Comparison of ENCODE assay signal across 8 cellular contexts in the genomic region with DNA sequence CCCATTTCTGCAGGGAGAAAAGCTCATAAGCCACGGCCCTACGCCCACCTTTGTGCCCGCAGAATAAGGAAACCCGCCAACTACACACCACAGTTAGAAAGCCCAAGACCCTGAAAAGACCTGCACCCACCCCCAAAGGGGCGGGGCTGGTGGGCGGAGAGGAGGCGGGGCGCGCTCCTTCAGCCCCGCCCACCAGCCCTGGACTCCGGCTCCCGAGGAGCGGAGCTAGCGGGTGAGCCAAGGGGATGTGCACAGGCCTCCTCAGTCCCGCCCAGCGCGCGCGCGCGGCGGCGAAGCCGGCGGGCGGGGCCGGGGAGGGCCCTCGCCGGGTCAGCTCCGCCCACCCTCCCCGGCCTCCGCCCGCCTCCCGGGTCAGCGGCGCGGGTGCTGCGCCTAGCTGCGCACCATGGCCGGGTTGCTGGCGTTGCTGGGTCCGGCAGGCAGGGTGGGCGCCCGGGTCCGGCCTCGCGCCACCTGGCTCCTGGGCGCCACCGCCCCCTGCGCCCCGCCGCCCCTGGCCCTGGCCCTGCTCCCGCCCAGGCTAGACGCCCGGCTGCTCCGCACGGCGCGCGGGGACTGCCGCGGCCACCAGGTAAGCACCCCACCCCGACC. TPM values are rescaled to one million over a fixed set of nuclear protein-coding genes. Genes with fewer than 3 reads are reported as not detected.
A peak's percentile ranks its signal among the peaks of the same experiment; 100 is the strongest.
DNase-seq lines count a peak whose midpoint lies in the region; ATAC-seq and TF ChIP-seq lines count a peak whose summit lies in the region.

A gene with protein sequence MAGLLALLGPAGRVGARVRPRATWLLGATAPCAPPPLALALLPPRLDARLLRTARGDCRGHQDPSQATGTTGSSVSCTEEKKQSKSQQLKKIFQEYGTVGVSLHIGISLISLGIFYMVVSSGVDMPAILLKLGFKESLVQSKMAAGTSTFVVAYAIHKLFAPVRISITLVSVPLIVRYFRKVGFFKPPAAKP (plus strand): TSS at position 375 of the 612 bp plus-strand sequence. CDS start 32 bp downstream, at position 407.

- H3K27me3 ChIP-seq in colonic mucosa (no peaks in the 10 kb centered on the region), layer of hippocampus (ENCODE audit: control insufficient read depth, insufficient read depth, low read length) (no peaks in the 10 kb centered on the region)

- H3K9ac ChIP-seq in colonic mucosa (ENCODE audit: low read depth in 2 of 2, low read length in 2 of 2), result peak within 1 kb of the TSS; percentile 79 to 85

- no peaks in the 10 kb centered on the region for H3K36me3 ChIP-seq in colonic mucosa

- intact Hi-C loops in activated CD4-positive, alpha-beta T cell treated with anti-CD3 and anti-CD28 coated beads, Interleukin-2, amount 10 ng/mL, durations not matched to agents 24 days and 14 days (cut with micrococcal nuclease), result loop anchor here (1.0 kb wide), 1 partner anchor 34 kb away; a partner anchor contains a TSS
- intact Hi-C loops in colonic mucosa (cut with DNase I), result no loop called here

- peak within 1 kb of the TSS; percentile 86 for H3K4me3 Mint-ChIP-seq in activated CD4-positive, alpha-beta T cell treated with anti-CD3 and anti-CD28 coated beads, Interleukin-2, amount 10 ng/mL, durations not matched to agents 24 days and 14 days

- H3K27me3 Mint-ChIP-seq in activated CD4-positive, alpha-beta T cell treated with anti-CD3 and anti-CD28 coated beads, Interleukin-2, amount 10 ng/mL, durations not matched to agents 24 days and 14 days, result peaks cover 12% of the 10 kb centered on the region

- H3K9me3 ChIP-seq in colonic mucosa, result no peaks in the 10 kb centered on the region

- TF ChIP-seq CTCF in colonic mucosa (IDR thresholded peaks at IDR 0.05), result no peak

- ATAC-seq in GM19025 (IDR thresholded peaks at IDR 0.05; ENCODE audit: low read depth, unreplicated experiment) (peak; percentile 98), HG03280 (IDR thresholded peaks at IDR 0.05; ENCODE audit: unreplicated experiment) (peak; percentile 96)

- H3K36me3 Mint-ChIP-seq in activated CD4-positive, alpha-beta T cell treated with anti-CD3 and anti-CD28 coated beads, Interleukin-2, amount 10 ng/mL, durations not matched to agents 24 days and 14 days (ENCODE audit: low read depth), result no peaks in the 10 kb centered on the region

- H3K27ac Mint-ChIP-seq in activated CD4-positive, alpha-beta T cell treated with anti-CD3 and anti-CD28 coated beads, Interleukin-2, amount 10 ng/mL, durations not matched to agents 24 days and 14 days, result peak within 1 kb of the TSS; percentile 73

- H3K9me3 Mint-ChIP-seq in activated CD4-positive, alpha-beta T cell treated with anti-CD3 and anti-CD28 coated beads, Interleukin-2, amount 10 ng/mL, durations not matched to agents 24 days and 14 days, result no peaks in the 10 kb centered on the region

- H3K27ac ChIP-seq in colonic mucosa (peak within 1 kb of the TSS; percentile 13), layer of hippocampus (ENCODE audit: low read depth, low read length) (peak within 1 kb of the TSS; percentile 52)

- peaks cover 14% of the 10 kb centered on the region for H3K4me1 Mint-ChIP-seq in activated CD4-positive, alpha-beta T cell treated with anti-CD3 and anti-CD28 coated beads, Interleukin-2, amount 10 ng/mL, durations not matched to agents 24 days and 14 days

- peaks cover 6% of the 10 kb centered on the region for H3K4me1 ChIP-seq in colonic mucosa

- peak within 1 kb of the TSS; percentile 90 for H3K4me3 ChIP-seq in colonic mucosa

- DNase-seq in AG08395 (ENCODE audit: low spot score), result peak; percentile 98
- DNase-seq in NCI-H446 treated with DMSO at 0.1 percent for 48 hours (lab: John Stamatoyannopoulos, UW), result peak; percentile 75
- peak; percentile 94 for DNase-seq in activated CD4-positive, alpha-beta T cell treated with anti-CD3 and anti-CD28 coated beads, Interleukin-2, amount 10 ng/mL, durations not matched to agents 24 days and 14 days
- peak; percentile 84 for DNase-seq in colonic mucosa
- DNase-seq in stimulated activated CD4-positive, alpha-beta T cell treated with anti-CD3 and anti-CD28 coated beads, Interleukin-1b, Interleukin-23, amount 100 ng/mL, for 24 hours (ENCODE audit: low read depth in 4 of 4, low spot score in 1 of 4), result peak; percentile 56 to 78 (median 65)

RNA-seq across cellular contexts. Expression of the gene that starts here (rescaled TPM):
- total RNA-seq in activated CD4-positive, alpha-beta T cell treated with anti-CD3 and anti-CD28 coated beads, Interleukin-2, amount 10 ng/mL, durations not matched to agents 24 days and 14 days, result 5.5 and 6.0 TPM in 2 replicates
- 10 to 100 TPM; 18.2 to 35.2 TPM for total RNA-seq in colonic mucosa

Comparison
In these comparisons a context has a peak if more than half of its experiments do, and no peak if none do; other contexts are left out.
1. Peak in every context shown above with its lines: DNase-seq, ATAC-seq, H3K4me3 ChIP-seq and H3K27ac ChIP-seq.